In the genomic region with DNA sequence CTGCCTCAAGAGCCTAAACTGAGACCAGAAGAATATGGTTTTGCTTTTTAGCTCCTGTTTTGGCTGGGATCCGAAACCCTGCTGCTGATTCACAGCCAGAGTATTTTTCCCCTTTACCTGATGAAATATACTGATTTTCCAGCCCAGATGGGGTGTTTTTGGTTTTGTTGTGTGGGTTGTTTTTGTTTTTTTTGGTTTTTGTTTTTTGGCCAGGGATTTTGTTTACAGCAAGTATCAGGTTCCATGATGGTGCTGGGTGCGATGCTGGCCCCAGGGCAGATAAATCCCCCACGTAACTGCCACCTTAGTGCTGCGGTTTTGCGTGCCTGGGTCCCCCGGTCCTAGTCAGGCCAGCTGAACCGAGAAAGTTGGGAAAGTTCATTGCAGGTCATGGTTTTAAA, we compare ENCODE assay signal across 11 cellular contexts.
DNase-seq lines count a peak whose midpoint lies in the region; ATAC-seq and TF ChIP-seq lines count a peak whose summit lies in the region.
"Had no signal": no experiment of that assay in that cellular context is flagged by ENCODE, and none has a peak within 500 bp of the region (broad histone marks: within the 10 kb centered on the region; RNA-seq: fewer than 3 reads in every experiment).

No MANE protein-coding gene starts in this region.

- peak overlapping the region; percentile 84 for H4K91ac ChIP-seq in trophoblast cell (ENCODE audit: low read depth, low read length)

- DNase-seq in AG08395 (ENCODE audit: low spot score) (peak; percentile 19), esophagus muscularis mucosa (ENCODE audit: extremely low spot score) (no peak), trophoblast cell (no peak), type B pancreatic cell (ENCODE audit: extremely low spot score, unreplicated experiment) (no peak), 8988T (no peak)
- DNase-seq: activated naive CD8-positive, alpha-beta T cell treated with anti-CD3 and anti-CD28 coated beads, Interleukin-2, amount 50 U/mL, for 24 hours; KG1 had no signal

- H3K27me3 ChIP-seq in OCI-LY1 (ENCODE audit: insufficient read depth, low read length) (no peaks in the 10 kb centered on the region), esophagus muscularis mucosa (no peaks in the 10 kb centered on the region), trophoblast cell (ENCODE audit: insufficient read depth, low read length) (no peaks in the 10 kb centered on the region)

- H3K36me3 ChIP-seq in OCI-LY1 (ENCODE audit: insufficient read depth, low read length), result no peaks in the 10 kb centered on the region
- peaks cover 0 to 9% (median 4%) of the 10 kb centered on the region in 4 donors for H3K36me3 ChIP-seq in esophagus muscularis mucosa
- no peaks in the 10 kb centered on the region for H3K36me3 ChIP-seq in trophoblast cell (ENCODE audit: control insufficient read depth in 1 of 2, insufficient read depth in 2 of 2, low read length in 2 of 2)

- no peak overlapping the region for H4K12ac ChIP-seq in trophoblast cell (ENCODE audit: low read depth, low read length)

- H4K8ac ChIP-seq in trophoblast cell (ENCODE audit: low read depth, low read length), result peak overlapping the region; percentile 39

- no peaks in the 10 kb centered on the region for H3K9me2 ChIP-seq in OCI-LY1 (ENCODE audit: low read depth, low read length)

- H3K9ac ChIP-seq in OCI-LY1 (ENCODE audit: low read length), result peak overlapping the region; percentile 10; the same call in 1 of the 2 replicates
- no peak overlapping the region for H3K9ac ChIP-seq in trophoblast cell (ENCODE audit: low read length)

- H3K23ac ChIP-seq in trophoblast cell (ENCODE audit: low read length), result no peak overlapping the region

- peak overlapping the region; percentile 83 for H2BK12ac ChIP-seq in trophoblast cell (ENCODE audit: low read length)

- intact Hi-C loops in esophagus muscularis mucosa (cut with DNase I), result loop anchor here (5.0 kb wide), 1 partner anchor 34 kb away; no protein-coding TSS in a partner anchor

- H2BK120ac ChIP-seq in trophoblast cell (ENCODE audit: insufficient read depth, low read length, poor library complexity), result peak overlapping the region; percentile 29

- H3F3A ChIP-seq in OCI-LY1 (ENCODE audit: insufficient read depth, low read length), result no peaks in the 10 kb centered on the region

- ATAC-seq in GM18909 (IDR thresholded peaks at IDR 0.05; ENCODE audit: poor library complexity, unreplicated experiment) (no peak), HG02588 (IDR thresholded peaks at IDR 0.05; ENCODE audit: unreplicated experiment) (no peak)
- ATAC-seq: activated naive CD8-positive, alpha-beta T cell treated with anti-CD3 and anti-CD28 coated beads, Interleukin-2, amount 50 U/mL, for 24 hours had no signal

- H3K4me3 ChIP-seq in OCI-LY1 (ENCODE audit: low read depth, low read length, poor library complexity, severe bottlenecking) (no peak overlapping the region), esophagus muscularis mucosa (peak overlapping the region; percentile 14 to 20 (median 17)), trophoblast cell (ENCODE audit: low read depth, low read length) (no peak overlapping the region)

- H3K79me2 ChIP-seq in OCI-LY1 (ENCODE audit: insufficient read depth, low read length), result no peaks in the 10 kb centered on the region
- peaks cover 2% of the 10 kb centered on the region for H3K79me2 ChIP-seq in trophoblast cell (ENCODE audit: control insufficient read depth, insufficient read depth, low read length, poor library complexity)

- H3K14ac ChIP-seq in trophoblast cell (ENCODE audit: low read length), result peak overlapping the region; percentile 37

- no peak for TF ChIP-seq CTCF in OCI-LY1 (IDR thresholded peaks at IDR 0.05; ENCODE audit: low read length)
- no peak for TF ChIP-seq CTCF in esophagus muscularis mucosa (IDR thresholded peaks at IDR 0.05)
- no peak for TF ChIP-seq CTCF in type B pancreatic cell (conservative IDR thresholded peaks at IDR 0.05)

- no peaks in the 10 kb centered on the region for H3K36me3 Mint-ChIP-seq in type B pancreatic cell

- peaks cover 98% of the 10 kb centered on the region for H3K4me1 ChIP-seq in OCI-LY1 (ENCODE audit: insufficient read depth, low read length, severe bottlenecking)
- peaks cover 89 to 97% (median 95%) of the 10 kb centered on the region in 4 donors for H3K4me1 ChIP-seq in esophagus muscularis mucosa
- peaks cover 16 to 30% of the 10 kb centered on the region in 2 experiments for H3K4me1 ChIP-seq in trophoblast cell (ENCODE audit: control insufficient read depth in 1 of 2, insufficient read depth in 2 of 2, low read length in 2 of 2)

- TF ChIP-seq POLR2A in esophagus muscularis mucosa (IDR thresholded peaks at IDR 0.05; ENCODE audit: low read depth), result no peak

- no peaks in the 10 kb centered on the region for H3K9me3 ChIP-seq in OCI-LY1 (ENCODE audit: low read length)
- H3K9me3 ChIP-seq in esophagus muscularis mucosa, result no peaks in the 10 kb centered on the region
- H3K9me3 ChIP-seq in trophoblast cell (ENCODE audit: insufficient read depth, low read depth, low read length), result no peaks in the 10 kb centered on the region

- H3K27me3 Mint-ChIP-seq in type B pancreatic cell, result peaks cover 79% of the 10 kb centered on the region
- H3K27me3 Mint-ChIP-seq: activated naive CD8-positive, alpha-beta T cell treated with anti-CD3 and anti-CD28 coated beads, Interleukin-2, amount 50 U/mL, for 24 hours had no signal

- TF ChIP-seq EP300 in esophagus muscularis mucosa (IDR thresholded peaks at IDR 0.05), result no peak

- H3K27ac ChIP-seq in OCI-LY1 (ENCODE audit: low read depth, low read length, poor library complexity, severe bottlenecking) (peak overlapping the region; percentile 65), esophagus muscularis mucosa (replicated peaks in 1 of 4) (peak overlapping the region; percentile 97 to 100 (median 98)), trophoblast cell (ENCODE audit: low read depth, low read length) (peak overlapping the region; percentile 32)

- no peak overlapping the region for H3K27ac Mint-ChIP-seq in type B pancreatic cell
- H3K27ac Mint-ChIP-seq: T-helper 2 cell treated with Interferon-gamma antibody and Interleukin-4, amounts not matched to agents 5 μg/mL and 100 μg/mL, for 36 hours had no signal

- no peak overlapping the region for H3K4ac ChIP-seq in trophoblast cell (ENCODE audit: low read depth, low read length)

- peaks cover 86% of the 10 kb centered on the region for H3K4me1 Mint-ChIP-seq in type B pancreatic cell (ENCODE audit: unreplicated experiment)

- H2AFZ ChIP-seq in OCI-LY1 (ENCODE audit: low read length) (no peak overlapping the region), trophoblast cell (ENCODE audit: insufficient read depth, low read length, poor library complexity) (peak overlapping the region; percentile 13)

- no peaks in the 10 kb centered on the region for H4K20me1 ChIP-seq in OCI-LY1 (ENCODE audit: insufficient read depth, low read length)

- H3K4me3 Mint-ChIP-seq in type B pancreatic cell, result no peak overlapping the region
- H3K4me3 Mint-ChIP-seq: activated naive CD8-positive, alpha-beta T cell treated with anti-CD3 and anti-CD28 coated beads, Interleukin-2, amount 50 U/mL, for 24 hours; T-helper 2 cell treated with Interferon-gamma antibody and Interleukin-4, amounts not matched to agents 5 μg/mL and 100 μg/mL, for 36 hours had no signal

- H3K18ac ChIP-seq in trophoblast cell (ENCODE audit: low read length), result peak overlapping the region; percentile 41

- H2BK5ac ChIP-seq in trophoblast cell (ENCODE audit: low read depth, low read length, poor library complexity), result peak overlapping the region; percentile 66

- H3K79me1 ChIP-seq in trophoblast cell (ENCODE audit: low read length), result peaks cover 21% of the 10 kb centered on the region

- H3K9me3 Mint-ChIP-seq in type B pancreatic cell, result no peaks in the 10 kb centered on the region
- H3K9me3 Mint-ChIP-seq: activated naive CD8-positive, alpha-beta T cell treated with anti-CD3 and anti-CD28 coated beads, Interleukin-2, amount 50 U/mL, for 24 hours; T-helper 2 cell treated with Interferon-gamma antibody and Interleukin-4, amounts not matched to agents 5 μg/mL and 100 μg/mL, for 36 hours had no signal

- H3K4me2 ChIP-seq in OCI-LY1 (ENCODE audit: low read length) (peak overlapping the region; percentile 19; the same call in 1 of the 2 replicates), trophoblast cell (ENCODE audit: low read length) (no peak overlapping the region)

- H2AK5ac ChIP-seq in trophoblast cell (ENCODE audit: low read length), result peak overlapping the region; percentile 52

- WGBS in esophagus muscularis mucosa, result 11% methylated on average over 7 of the region's 7 CpGs
- no CpG with 5 or more reads among the region's 7 CpGs for WGBS in trophoblast cell (ENCODE audit: extremely low coverage, insufficient coverage, insufficient read length)

Comparison
In these comparisons a context has a peak if more than half of its experiments do, and no peak if none do; other contexts are left out.
1. H3K27ac ChIP-seq: peak in every context shown above with its lines; median percentile 98 in esophagus muscularis mucosa; 65 in OCI-LY1; 32 in trophoblast cell.
2. H3K4me3 ChIP-seq: peak in esophagus muscularis mucosa (4 of 4); none in OCI-LY1 (single experiment) and trophoblast cell (single experiment).